8 cellular contexts compared by ENCODE assay signal in the genomic region with DNA sequence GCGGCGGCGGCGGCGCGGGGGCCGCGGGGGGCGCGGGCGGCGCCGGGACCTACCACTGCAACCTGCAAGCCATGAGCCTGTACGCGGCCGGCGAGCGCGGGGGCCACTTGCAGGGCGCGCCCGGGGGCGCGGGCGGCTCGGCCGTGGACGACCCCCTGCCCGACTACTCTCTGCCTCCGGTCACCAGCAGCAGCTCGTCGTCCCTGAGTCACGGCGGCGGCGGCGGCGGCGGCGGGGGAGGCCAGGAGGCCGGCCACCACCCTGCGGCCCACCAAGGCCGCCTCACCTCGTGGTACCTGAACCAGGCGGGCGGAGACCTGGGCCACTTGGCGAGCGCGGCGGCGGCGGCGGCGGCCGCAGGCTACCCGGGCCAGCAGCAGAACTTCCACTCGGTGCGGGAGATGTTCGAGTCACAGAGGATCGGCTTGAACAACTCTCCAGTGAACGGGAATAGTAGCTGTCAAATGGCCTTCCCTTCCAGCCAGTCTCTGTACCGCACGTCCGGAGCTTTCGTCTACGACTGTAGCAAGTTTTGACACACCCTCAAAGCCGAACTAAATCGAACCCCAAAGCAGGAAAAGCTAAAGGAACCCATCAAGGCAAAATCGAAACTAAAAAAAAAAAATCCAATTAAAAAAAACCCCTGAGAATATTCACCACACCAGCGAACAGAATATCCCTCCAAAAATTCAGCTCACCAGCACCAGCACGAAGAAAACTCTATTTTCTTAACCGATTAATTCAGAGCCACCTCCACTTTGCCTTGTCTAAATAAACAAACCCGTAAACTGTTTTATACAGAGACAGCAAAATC. TPM values are rescaled to one million over a fixed set of nuclear protein-coding genes. Genes with fewer than 3 reads are reported as not detected.
DNase-seq lines count a peak whose midpoint lies in the region; ATAC-seq and TF ChIP-seq lines count a peak whose summit lies in the region.

No MANE protein-coding gene starts in this region.

- no peaks in the 10 kb centered on the region for H3K36me3 Mint-ChIP-seq in activated naive CD8-positive, alpha-beta T cell treated with anti-CD3 and anti-CD28 coated beads, Interleukin-2, amount 10 ng/mL, durations not matched to agents 7 days and 5 days

- H3K27me3 ChIP-seq in BLaER1 (peaks cover 100% of the 10 kb centered on the region), kidney epithelial cell (ENCODE audit: control insufficient read depth, insufficient read depth, low read length) (peaks cover 10% of the 10 kb centered on the region), thymus (ENCODE audit: control insufficient read depth, insufficient read depth) (peaks cover 89% of the 10 kb centered on the region)

- H3K4me1 Mint-ChIP-seq in activated naive CD8-positive, alpha-beta T cell treated with anti-CD3 and anti-CD28 coated beads, Interleukin-2, amount 10 ng/mL, durations not matched to agents 7 days and 5 days = peaks cover 30% of the 10 kb centered on the region

- peaks cover 24% of the 10 kb centered on the region for H3K9me3 ChIP-seq in BLaER1
- H3K9me3 ChIP-seq in thymus (ENCODE audit: control insufficient read depth) = no peaks in the 10 kb centered on the region

- peaks cover 65% of the 10 kb centered on the region for H3K27me3 Mint-ChIP-seq in activated naive CD8-positive, alpha-beta T cell treated with anti-CD3 and anti-CD28 coated beads, Interleukin-2, amount 10 ng/mL, durations not matched to agents 7 days and 5 days

- POLR2A ChIA-PET in activated naive CD8-positive, alpha-beta T cell treated with anti-CD3 and anti-CD28 coated beads, Interleukin-2, amount 10 ng/mL, durations not matched to agents 7 days and 5 days (lab: Charles Lee) = no interaction called here

- H3K9me3 Mint-ChIP-seq in activated naive CD8-positive, alpha-beta T cell treated with anti-CD3 and anti-CD28 coated beads, Interleukin-2, amount 10 ng/mL, durations not matched to agents 7 days and 5 days = no peaks in the 10 kb centered on the region

- H3K27ac Mint-ChIP-seq in activated naive CD8-positive, alpha-beta T cell treated with anti-CD3 and anti-CD28 coated beads, Interleukin-2, amount 10 ng/mL, durations not matched to agents 7 days and 5 days = peak overlapping the region; percentile 47

- H3K4me3 ChIP-seq in BLaER1 (peak overlapping the region; percentile 69), kidney epithelial cell (ENCODE audit: low read depth, low read length) (peak overlapping the region; percentile 87), thymus (ENCODE audit: low read length) (peak overlapping the region; percentile 69)

- no peak for ATAC-seq in activated naive CD8-positive, alpha-beta T cell treated with anti-CD3 and anti-CD28 coated beads, Interleukin-2, amount 10 ng/mL, durations not matched to agents 7 days and 5 days (ENCODE audit: low read depth)
- ATAC-seq in HG03457 (IDR thresholded peaks at IDR 0.05; ENCODE audit: unreplicated experiment) (no peak), GM21619 (IDR thresholded peaks at IDR 0.05; ENCODE audit: unreplicated experiment) (no peak)

- H3K9ac ChIP-seq in BLaER1 = no peak overlapping the region

- peak overlapping the region; percentile 79 for H3K4me3 Mint-ChIP-seq in activated naive CD8-positive, alpha-beta T cell treated with anti-CD3 and anti-CD28 coated beads, Interleukin-2, amount 10 ng/mL, durations not matched to agents 7 days and 5 days

- DNase-seq in HT-29 (ENCODE audit: low spot score) (peak; percentile 56), kidney epithelial cell (ENCODE audit: low read depth) (no peak)
- DNase-seq in activated naive CD8-positive, alpha-beta T cell treated with anti-CD3 and anti-CD28 coated beads, Interleukin-2, amount 10 ng/mL, durations not matched to agents 7 days and 5 days = peak; percentile 49
- no peak for DNase-seq in stimulated activated naive CD4-positive, alpha-beta T cell treated with Interleukin-2 at 50 U/mL for 16 hours (lab: John Stamatoyannopoulos, UW)

- 2% methylated on average over 73 of the region's 73 CpGs for WGBS in thymus

- no peak overlapping the region for H3K27ac ChIP-seq in BLaER1
- peak overlapping the region; percentile 53 for H3K27ac ChIP-seq in thymus (ENCODE audit: low read depth)

- no peak for TF ChIP-seq CTCF in kidney epithelial cell (IDR thresholded peaks at IDR 0.05; ENCODE audit: insufficient read depth, low read length, poor library complexity, severe bottlenecking)

- H3K4me1 ChIP-seq in BLaER1 (peaks cover 36% of the 10 kb centered on the region), thymus (ENCODE audit: control insufficient read depth, insufficient read depth, low read length) (peaks cover 15% of the 10 kb centered on the region)

- H3K4me2 ChIP-seq in BLaER1 = peak overlapping the region; percentile 89

- H4K20me1 ChIP-seq in BLaER1 = peaks cover 93% of the 10 kb centered on the region

- H3K36me3 ChIP-seq in BLaER1 (no peaks in the 10 kb centered on the region), kidney epithelial cell (ENCODE audit: control insufficient read depth, insufficient read depth, low read length) (peaks cover 1% of the 10 kb centered on the region), thymus (ENCODE audit: control insufficient read depth, insufficient read depth) (no peaks in the 10 kb centered on the region)

RNA-seq across cellular contexts. Expression of gene FOXC1, which starts 2.1 kb away (rescaled TPM):
- 12.5 and 13.9 TPM in 2 replicates for total RNA-seq in HT-29 (2014; rRNA removed; shearing (Covaris generic))
- not detected for total RNA-seq in activated naive CD8-positive, alpha-beta T cell treated with anti-CD3 and anti-CD28 coated beads, Interleukin-2, amount 10 ng/mL, durations not matched to agents 7 days and 5 days
- 26.2 and 27.6 TPM in 2 replicates for total RNA-seq in kidney epithelial cell
- 17.3 TPM for polyA plus RNA-seq in thymus

Comparison
In these comparisons a context has a peak if more than half of its experiments do, and no peak if none do; other contexts are left out.
1. DNase-seq: peak in HT-29 (single experiment) and activated naive CD8-positive, alpha-beta T cell treated with anti-CD3 and anti-CD28 coated beads, Interleukin-2, amount 10 ng/mL, durations not matched to agents 7 days and 5 days (single experiment); none in kidney epithelial cell (single experiment) and stimulated activated naive CD4-positive, alpha-beta T cell treated with Interleukin-2 at 50 U/mL for 16 hours (single experiment).
2. RNA of gene FOXC1, which starts 2.1 kb away (total RNA-seq): 26.2 to 27.6 TPM in kidney epithelial cell and 12.5 to 13.9 TPM in HT-29; not detected in activated naive CD8-positive, alpha-beta T cell treated with anti-CD3 and anti-CD28 coated beads, Interleukin-2, amount 10 ng/mL, durations not matched to agents 7 days and 5 days; every median in the first group is over 10 times any median in the second.
3. Peak in every context shown above with its lines, with median percentiles within 50 percentile points of each other: H3K4me3 ChIP-seq.